In the genomic region with DNA sequence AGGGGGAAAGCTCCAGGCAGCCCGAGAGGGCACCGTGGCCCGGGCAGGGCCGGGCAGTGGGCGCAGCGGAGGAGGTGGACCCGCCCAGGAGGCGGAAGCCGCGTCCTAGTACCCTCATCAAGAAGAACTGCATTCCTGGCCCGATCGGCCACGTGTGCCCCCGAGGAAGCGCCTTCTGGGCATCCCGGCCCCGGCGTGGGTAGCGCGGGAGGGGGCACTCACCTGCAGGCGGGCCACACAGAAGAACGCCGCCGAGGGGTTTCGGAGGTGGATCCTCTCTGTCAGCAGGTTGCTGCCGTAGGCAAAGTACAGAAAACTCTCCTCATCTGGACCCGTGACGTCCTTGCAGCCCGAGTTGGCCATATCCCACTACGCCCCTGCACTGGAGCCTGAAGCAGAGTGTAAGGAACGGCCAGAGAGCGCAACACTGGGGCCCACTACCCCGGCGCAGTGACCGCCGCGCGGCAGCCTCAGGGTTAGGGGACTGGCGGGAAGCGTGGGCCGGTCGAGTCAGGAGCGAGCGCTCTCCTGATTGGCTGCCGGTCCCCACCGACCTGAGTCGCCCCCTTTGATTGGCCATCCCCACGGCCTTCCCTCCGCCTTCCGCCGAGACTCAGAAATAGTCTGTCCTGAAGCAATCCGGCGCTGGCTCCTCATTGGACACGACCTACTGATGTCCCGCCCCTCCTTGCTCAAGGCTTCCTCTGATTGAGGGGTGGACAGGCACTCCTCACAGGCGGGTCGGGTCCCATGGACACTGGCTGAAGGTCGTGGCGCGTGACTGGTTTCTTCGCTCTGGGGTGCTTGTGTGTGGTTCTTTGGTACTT, we compare ENCODE assay signal across 8 cellular contexts. TPM values are rescaled to one million over a fixed set of nuclear protein-coding genes. Genes with fewer than 3 reads are reported as not detected.
A peak's percentile ranks its signal among the peaks of the same experiment; 100 is the strongest.
DNase-seq lines count a peak whose midpoint lies in the region; ATAC-seq and TF ChIP-seq lines count a peak whose summit lies in the region.

A gene with protein sequence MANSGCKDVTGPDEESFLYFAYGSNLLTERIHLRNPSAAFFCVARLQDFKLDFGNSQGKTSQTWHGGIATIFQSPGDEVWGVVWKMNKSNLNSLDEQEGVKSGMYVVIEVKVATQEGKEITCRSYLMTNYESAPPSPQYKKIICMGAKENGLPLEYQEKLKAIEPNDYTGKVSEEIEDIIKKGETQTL (minus strand): TSS at position 483 of the 827 bp plus-strand sequence. CDS start 120 bp downstream, at position 363.

- H3K9me3 ChIP-seq in heart right ventricle = no peaks in the 10 kb centered on the region
- H3K9me3 ChIP-seq in upper lobe of right lung = no peaks in the 10 kb centered on the region

- H3K4me3 ChIP-seq in heart right ventricle (peak within 1 kb of the TSS; percentile 81 to 98 (median 89)), upper lobe of right lung (peak within 1 kb of the TSS; percentile 83)

- 1% methylated on average over 61 of the region's 61 CpGs for WGBS in heart right ventricle, 2 donors

- peak; percentile 98 for ATAC-seq in HG02870 (IDR thresholded peaks at IDR 0.05; ENCODE audit: unreplicated experiment)
- ATAC-seq in heart right ventricle = peak; percentile 99 to 100 (median 99)
- peak; percentile 99 for ATAC-seq in upper lobe of right lung

- DNase-seq in GM13976 (ENCODE audit: low spot score) (peak; percentile 98), NCI-H146 treated with DMSO at 0.1 percent for 48 hours (lab: John Stamatoyannopoulos, UW; ENCODE audit: unreplicated experiment) (peak; percentile 96), amniotic epithelial cell (ENCODE audit: low read depth) (peak; percentile 96), heart right ventricle (peak; percentile 98 to 100), posterior vena cava (ENCODE audit: low spot score) (peak; percentile 100), upper lobe of right lung (peak; percentile 99)

- in situ Hi-C loops in GM13976 (cut with MboI; ENCODE audit: low sequenced_read_pairs, unreplicated experiment) = no loop called here

- H3K4me1 ChIP-seq in heart right ventricle = peaks cover 0 to 31% (median 17%) of the 10 kb centered on the region in 9 donors
- H3K4me1 ChIP-seq in upper lobe of right lung = peaks cover 18% of the 10 kb centered on the region

- peaks cover 0 to 10% (median 0%) of the 10 kb centered on the region in 9 donors for H3K36me3 ChIP-seq in heart right ventricle
- H3K36me3 ChIP-seq in upper lobe of right lung = no peaks in the 10 kb centered on the region

- H3K27ac ChIP-seq in heart right ventricle = peak within 1 kb of the TSS; percentile 44 to 95 (median 90)
- peak within 1 kb of the TSS; percentile 90 for H3K27ac ChIP-seq in upper lobe of right lung

- H3K27me3 ChIP-seq in heart right ventricle = no peaks in the 10 kb centered on the region
- no peaks in the 10 kb centered on the region for H3K27me3 ChIP-seq in upper lobe of right lung

- intact Hi-C loops in T-helper 1 cell treated with Interleukin-12 subunit alpha and Interleukin-12 subunit beta and Interleukin-4 antibody, amounts not matched to agents 30 ng/mL and 1 ng/mL, for 36 hours (cut with micrococcal nuclease) = loop anchor here (1.0 to 10.0 kb wide), 11 partner anchors 25 to 1990 kb away; a partner anchor contains a TSS
- intact Hi-C loops in heart right ventricle (cut with DNase I) = loop anchor here in 5 of 10 donors (2.0 to 5.0 kb wide), 3 partner anchors 26 to 37 kb away; a partner anchor contains a TSS
- intact Hi-C loops in posterior vena cava (cut with DNase I) = no loop called here
- intact Hi-C loops in upper lobe of right lung (cut with DNase I) = no loop called here

- no peak for TF ChIP-seq CTCF in GM13976 (IDR thresholded peaks at IDR 0.05; ENCODE audit: borderline replicate concordance, control extremely low read depth, extremely low read depth, insufficient read depth, missing control alignments)
- peak in 1 of 9 donors; percentile 22 for TF ChIP-seq CTCF in heart right ventricle (IDR thresholded peaks at IDR 0.05)
- TF ChIP-seq CTCF in upper lobe of right lung (IDR thresholded peaks at IDR 0.05) = no peak

RNA-seq across cellular contexts. Expression of the gene that starts here (rescaled TPM):
- total RNA-seq in T-helper 1 cell treated with Interleukin-12 subunit alpha and Interleukin-12 subunit beta and Interleukin-4 antibody, amounts not matched to agents 30 ng/mL and 1 ng/mL, for 36 hours = 36.3 and 42.7 TPM in 2 replicates
- total RNA-seq in heart right ventricle (10 to 100 TPM; 13.8 to 29.3 (median 18.3) TPM), posterior vena cava (10 to 100 TPM; 19.9 to 22.5 TPM), upper lobe of right lung (25.6 TPM)
- 10 to 100 TPM; 31.7 to 54.2 TPM for polyA plus RNA-seq in heart right ventricle

Comparison
In these comparisons a context has a peak if more than half of its experiments do, and no peak if none do; other contexts are left out.
1. Peak in every context shown above with its lines: DNase-seq, ATAC-seq, H3K4me3 ChIP-seq and H3K27ac ChIP-seq.